In the genomic region with DNA sequence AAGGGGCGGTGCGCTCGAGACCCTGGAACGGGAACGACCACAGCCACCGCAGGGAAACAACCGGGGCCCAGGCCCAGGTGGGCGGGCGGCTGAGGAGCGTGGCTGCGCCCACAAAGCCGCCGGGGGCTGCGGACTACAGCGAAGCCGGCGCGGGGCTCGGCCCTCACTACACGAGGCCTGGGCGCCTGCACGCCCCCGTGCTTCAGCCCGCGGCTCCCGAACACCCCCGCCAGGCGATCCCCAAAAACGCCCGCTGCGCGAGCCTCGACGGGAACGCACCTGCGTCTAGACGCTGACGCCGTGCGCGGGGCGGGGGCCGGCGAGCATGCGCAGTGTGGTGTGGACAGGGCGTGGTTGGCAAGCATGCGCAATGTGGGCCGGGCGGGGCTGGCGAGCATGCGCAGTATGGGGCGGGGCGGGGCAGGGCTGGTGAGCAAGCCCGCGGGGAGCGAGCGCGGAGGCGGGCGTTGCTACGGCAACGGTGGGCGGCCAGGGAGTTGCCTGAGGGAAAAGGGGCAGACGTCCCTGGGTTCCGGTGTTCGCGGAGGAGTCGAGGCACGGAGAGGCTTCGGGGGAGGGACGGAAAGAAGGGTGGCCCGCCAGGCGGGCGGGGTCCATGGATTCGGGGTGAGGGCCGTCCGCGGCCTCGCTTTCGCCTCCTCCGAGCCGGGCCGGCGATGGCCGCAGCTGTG, we compare ENCODE assay signal across 8 cellular contexts. TPM values are rescaled to one million over a fixed set of nuclear protein-coding genes. Genes with fewer than 3 reads are reported as not detected.
DNase-seq lines count a peak whose midpoint lies in the region; ATAC-seq and TF ChIP-seq lines count a peak whose summit lies in the region.

TSS of gene RNF32 (plus strand) at position 518 of the 692 bp plus-strand sequence. CDS start 3,104 bp downstream, outside the sequence.

- peak within 1 kb of the TSS; percentile 39 for H4K5ac ChIP-seq in mesendoderm (ENCODE audit: low read length)

- H3K23ac ChIP-seq in mesendoderm (ENCODE audit: low read length): peak within 1 kb of the TSS; percentile 66

- peak within 1 kb of the TSS; percentile 93 for H3K56ac ChIP-seq in mesendoderm (ENCODE audit: low read length)

- H3K4me3 Mint-ChIP-seq in activated CD8-positive, alpha-beta T cell treated with anti-CD3 and anti-CD28 coated beads, Interleukin-2, amount 10 ng/mL, durations not matched to agents 7 days and 5 days: peak within 1 kb of the TSS; percentile 93

- POLR2A ChIA-PET in activated CD8-positive, alpha-beta T cell treated with anti-CD3 and anti-CD28 coated beads, Interleukin-2, amount 10 ng/mL, durations not matched to agents 7 days and 5 days (lab: Charles Lee): interaction anchor here (0.7 to 1.0 kb wide), 4 partner anchors 9 to 113 kb away, joined by 3 to 6 read pairs (median 4); no protein-coding TSS in a partner anchor

- TF ChIP-seq CTCF in BE2C (IDR thresholded peaks at IDR 0.05; ENCODE audit: low read depth, low read length): no peak

- peak within 1 kb of the TSS; percentile 87 for H3K4me3 ChIP-seq in BE2C (ENCODE audit: low read depth, low read length)
- H3K4me3 ChIP-seq in mesendoderm (ENCODE audit: low read length): peak within 1 kb of the TSS; percentile 79

- H3K18ac ChIP-seq in mesendoderm (ENCODE audit: low read length): peak within 1 kb of the TSS; percentile 24

- no peak within 1 kb of the TSS for H3K4ac ChIP-seq in mesendoderm (ENCODE audit: low read depth, low read length)

- CTCF ChIA-PET in activated CD8-positive, alpha-beta T cell treated with anti-CD3 and anti-CD28 coated beads, Interleukin-2, amount 10 ng/mL, durations not matched to agents 7 days and 5 days (lab: Charles Lee): no interaction called here

- peak within 1 kb of the TSS; percentile 91 for H3K9ac ChIP-seq in mesendoderm (ENCODE audit: low read length)

- no peak within 1 kb of the TSS for H2BK5ac ChIP-seq in mesendoderm (ENCODE audit: low read length)

- no peak within 1 kb of the TSS for H2BK120ac ChIP-seq in mesendoderm (ENCODE audit: low read depth, low read length)

- no peak within 1 kb of the TSS for H2BK15ac ChIP-seq in mesendoderm (replicated peaks; ENCODE audit: low read depth)

- H3K4me1 ChIP-seq in BE2C (no peaks in the 10 kb centered on the region; the same call in 1 of the 2 replicates), mesendoderm (ENCODE audit: control insufficient read depth, low read depth, low read length) (peaks cover 3% of the 10 kb centered on the region)

- DNase-seq in BE2C: peak; percentile 98
- peak; percentile 86 for DNase-seq in GM19238 (ENCODE audit: insufficient read length, low spot score)
- peak; percentile 93 for DNase-seq in NCI-H748 (lab: John Stamatoyannopoulos, UW; ENCODE audit: unreplicated experiment)
- DNase-seq in activated CD8-positive, alpha-beta T cell treated with anti-CD3 and anti-CD28 coated beads, Interleukin-2, amount 10 ng/mL, durations not matched to agents 7 days and 5 days: peak; percentile 98
- peak; percentile 87 for DNase-seq in effector CD4-positive, alpha-beta T cell
- DNase-seq in mesendoderm: peak; percentile 96
- DNase-seq in stimulated activated CD8-positive, alpha-beta memory T cell treated with anti-CD3 and anti-CD28 coated beads, Interleukin-12 subunit alpha, Interleukin-12 subunit beta, amount 100 ng/mL, for 24 hours (ENCODE audit: extremely low read depth): peak; percentile 98

- H3K27me3 Mint-ChIP-seq in activated CD8-positive, alpha-beta T cell treated with anti-CD3 and anti-CD28 coated beads, Interleukin-2, amount 10 ng/mL, durations not matched to agents 7 days and 5 days (ENCODE audit: low read depth): peaks cover 15% of the 10 kb centered on the region

- H3K79me1 ChIP-seq in mesendoderm (ENCODE audit: low read length): peaks cover 9% of the 10 kb centered on the region

- no peaks in the 10 kb centered on the region for H3K27me3 ChIP-seq in BE2C
- no peaks in the 10 kb centered on the region for H3K27me3 ChIP-seq in mesendoderm (ENCODE audit: insufficient read depth, low read length, poor library complexity)

- peak within 1 kb of the TSS; percentile 82 for H2AK5ac ChIP-seq in mesendoderm (ENCODE audit: low read length)

- peak; percentile 83 for ATAC-seq in HG03442 (IDR thresholded peaks at IDR 0.05; ENCODE audit: unreplicated experiment)
- peak; percentile 85 for ATAC-seq in activated CD8-positive, alpha-beta T cell treated with anti-CD3 and anti-CD28 coated beads, Interleukin-2, amount 10 ng/mL, durations not matched to agents 7 days and 5 days

- peak within 1 kb of the TSS; percentile 98 for H3K27ac Mint-ChIP-seq in activated CD8-positive, alpha-beta T cell treated with anti-CD3 and anti-CD28 coated beads, Interleukin-2, amount 10 ng/mL, durations not matched to agents 7 days and 5 days

- H3K9me3 Mint-ChIP-seq in activated CD8-positive, alpha-beta T cell treated with anti-CD3 and anti-CD28 coated beads, Interleukin-2, amount 10 ng/mL, durations not matched to agents 7 days and 5 days (ENCODE audit: insufficient read depth): peaks cover 6% of the 10 kb centered on the region

- H3K9me3 ChIP-seq in BE2C: no peaks in the 10 kb centered on the region; the same call in 1 of the 2 replicates

- peaks cover 9% of the 10 kb centered on the region for H3K36me3 Mint-ChIP-seq in activated CD8-positive, alpha-beta T cell treated with anti-CD3 and anti-CD28 coated beads, Interleukin-2, amount 10 ng/mL, durations not matched to agents 7 days and 5 days (ENCODE audit: low read depth)

- H4K8ac ChIP-seq in mesendoderm (ENCODE audit: low read depth, low read length): peak within 1 kb of the TSS; percentile 66

- no peaks in the 10 kb centered on the region for H3K79me2 ChIP-seq in mesendoderm (ENCODE audit: control insufficient read depth, insufficient read depth, low read length)

- H3K4me1 Mint-ChIP-seq in activated CD8-positive, alpha-beta T cell treated with anti-CD3 and anti-CD28 coated beads, Interleukin-2, amount 10 ng/mL, durations not matched to agents 7 days and 5 days (ENCODE audit: low read depth): peaks cover 22% of the 10 kb centered on the region

- H3K36me3 ChIP-seq in BE2C: no peaks in the 10 kb centered on the region
- no peaks in the 10 kb centered on the region for H3K36me3 ChIP-seq in mesendoderm (ENCODE audit: control insufficient read depth, insufficient read depth, low read length)

- WGBS in mesendoderm (ENCODE audit: extremely low coverage, insufficient coverage, low lambda C conversion rate): no CpG with 5 or more reads among the region's 85 CpGs

- peak within 1 kb of the TSS; percentile 98 for H3K4me2 ChIP-seq in mesendoderm (ENCODE audit: low read length)

- no peak within 1 kb of the TSS for H3K27ac ChIP-seq in mesendoderm (ENCODE audit: low read depth, low read length)

RNA-seq across cellular contexts. Expression of gene RNF32, which starts in this region (rescaled TPM):
- 3.0 TPM for polyA plus RNA-seq in BE2C (2012; ENCODE audit: insufficient read depth, insufficient read length, low read depth)
- 1 to 10 TPM; 1.4 to 2.2 TPM for total RNA-seq in activated CD8-positive, alpha-beta T cell treated with anti-CD3 and anti-CD28 coated beads, Interleukin-2, amount 10 ng/mL, durations not matched to agents 7 days and 5 days
- 1.7 TPM for polyA plus RNA-seq in mesendoderm (2013, experiment 1 of 2)
- 1.4 TPM for polyA plus RNA-seq in mesendoderm (2013, experiment 2 of 2)
